ENCODE assay signal across 3 cellular contexts in genomic region chr20:50639971-50640711, GRCh38. TPM values are rescaled to one million over a fixed set of nuclear protein-coding genes. Genes with fewer than 3 reads are reported as not detected.
"Had no signal": no experiment of that assay in that cellular context is flagged by ENCODE, and none has a peak within 500 bp of the region (broad histone marks: within the 10 kb centered on the region; RNA-seq: fewer than 3 reads in every experiment).

No MANE protein-coding gene starts in this region.

RNA-seq across cellular contexts. Expression of gene RIPOR3, which starts 51.2 kb away (rescaled TPM):
- total RNA-seq: activated CD8-positive, alpha-beta memory T cell treated with anti-CD3 and anti-CD28 coated beads for 36 hours; activated T-helper 2 cell treated with anti-CD3 and anti-CD28 coated beads, Interferon-gamma antibody, Interleukin-2, Interleukin-4, amounts not matched to agents 10 μg/mL and 5 μg/mL and 100 μg/mL, durations not matched to agents 14 hours and 24 hours and 36 hours; dermis microvascular lymphatic vessel endothelial cell had no signal
